15 cellular contexts compared by ENCODE assay signal in genomic region chr1:198798923-198799386, GRCh38.
DNase-seq lines count a peak whose midpoint lies in the region; ATAC-seq, FAIRE-seq and TF ChIP-seq lines count a peak whose summit lies in the region.
"Had no signal": no experiment of that assay in that cellular context is flagged by ENCODE, and none has a peak within 500 bp of the region (broad histone marks: within the 10 kb centered on the region; RNA-seq: fewer than 3 reads in every experiment).

No MANE protein-coding gene starts in this region.

- H3K36me3 ChIP-seq in GM12878 (ENCODE audit: control insufficient read depth in 2 of 2, insufficient read depth in 2 of 2, low read length in 1 of 2) = no peaks in the 10 kb centered on the region; a peak in 1 of 4 replicates
- H3K36me3 ChIP-seq: Peyer's patch, right atrium auricular region had no signal

- no peak overlapping the region for H3K27ac Mint-ChIP-seq in activated naive CD4-positive, alpha-beta T cell treated with anti-CD3 and anti-CD28 coated beads, Interleukin-2, amount 50 U/mL, for 72 hours
- H3K27ac Mint-ChIP-seq: activated B cell treated with CpG ODN at 0.5 μM for 24 hours had no signal

- no peaks in the 10 kb centered on the region for H3K79me2 ChIP-seq in GM12878 (ENCODE audit: control insufficient read depth, insufficient read depth, low read length)

- H3K4me2 ChIP-seq in GM12878 (ENCODE audit: control insufficient read depth, insufficient read depth) = no peak overlapping the region

- 0% methylated on average over 1 of the region's 1 CpG for WGBS in GM12878 (ENCODE audit: insufficient coverage, insufficient replicate concordance, low lambda C conversion rate, missing lambda C conversion rate)

- RAD21 ChIA-PET in GM12878 (lab: Charles Lee; ENCODE audit: unreplicated experiment) = interaction anchor here (1.0 to 3.9 kb wide), 5 partner anchors 10 to 282 kb away, joined by 3 to 21 read pairs (median 5); no protein-coding TSS in a partner anchor

- TF ChIP-seq CTCF in GM12878 (IDR thresholded peaks at IDR 0.05 in 2 of 3, conservative IDR thresholded peaks at IDR 0.05 in 1 of 3; ENCODE audit: control insufficient read depth in 2 of 3, extremely low read depth in 1 of 3, insufficient read depth in 1 of 3, low read depth in 3 of 3, low read length in 3 of 3) = peak in 1 of 3 experiments; percentile 28; a peak in 1 of 6 replicates

- peak; percentile 80 for FAIRE-seq in GM12878 (lab: Jason Lieb, UNC)

- no peaks in the 10 kb centered on the region for H3K27me3 ChIP-seq in GM12878 (replicated peaks in 1 of 2; ENCODE audit: control insufficient read depth in 2 of 2, insufficient read depth in 2 of 2, low read length in 1 of 2)
- H3K27me3 ChIP-seq: Peyer's patch, right atrium auricular region had no signal

- TF ChIP-seq EP300 in GM12878 (IDR thresholded peaks at IDR 0.05; ENCODE audit: borderline replicate concordance in 1 of 2, control insufficient read depth in 1 of 2, low read depth in 2 of 2, low read length in 2 of 2) = peak; percentile 18 to 25; a peak in 1 of 4 replicates

- H3K36me3 Mint-ChIP-seq in activated naive CD4-positive, alpha-beta T cell treated with anti-CD3 and anti-CD28 coated beads, Interleukin-2, amount 50 U/mL, for 72 hours = peaks cover 16 to 26% of the 10 kb centered on the region in 2 donors

- H3K27ac ChIP-seq in GM12878 (ENCODE audit: control insufficient read depth, insufficient read depth) = no peak overlapping the region
- no peak overlapping the region for H3K27ac ChIP-seq in caudate nucleus (ENCODE audit: low read depth, low read length)
- H3K27ac ChIP-seq: coronary artery, Peyer's patch, right atrium auricular region had no signal

- H4K20me1 ChIP-seq in GM12878 (ENCODE audit: control insufficient read depth, insufficient read depth) = no peaks in the 10 kb centered on the region

- peak; percentile 27; the same call in 1 of the 2 replicates for TF ChIP-seq RAD21 in GM12878 (IDR thresholded peaks at IDR 0.05; ENCODE audit: insufficient read depth, low read depth, low read length)

- H3K9me3 Mint-ChIP-seq in activated naive CD4-positive, alpha-beta T cell treated with anti-CD3 and anti-CD28 coated beads, Interleukin-2, amount 50 U/mL, for 72 hours = peaks cover 12 to 24% of the 10 kb centered on the region in 2 donors

- H2AFZ ChIP-seq in GM12878 (ENCODE audit: control insufficient read depth, low read depth, low read length) = no peak overlapping the region

- POLR2A ChIA-PET in GM12878 (lab: Charles Lee) = interaction anchor here (1.4 kb wide), 1 partner anchor 125 kb away, joined by 6 read pairs; no protein-coding TSS in a partner anchor

- H3K4me3 ChIP-seq in GM12878 = no peak overlapping the region
- H3K4me3 ChIP-seq: coronary artery, Peyer's patch, right atrium auricular region had no signal

- H3K9me3 ChIP-seq in GM12878 (replicated peaks; ENCODE audit: control insufficient read depth, insufficient read depth, low read length) = peaks cover 14% of the 10 kb centered on the region; the same call in 2 of the 3 replicates

- CTCF ChIA-PET in GM12878 (lab: Yijun Ruan, JAX) = interaction anchor here (0.9 to 3.4 kb wide), 4 partner anchors 9 to 495 kb away, joined by 3 to 17 read pairs (median 4); no protein-coding TSS in a partner anchor

- H3K9ac ChIP-seq in GM12878 (ENCODE audit: control insufficient read depth, insufficient read depth, low read length) = no peak overlapping the region

- SMC1A ChIA-PET in GM12878 (lab: Charles Lee; ENCODE audit: uncharacterized antibody, unreplicated experiment) = interaction anchor here (0.6 to 2.0 kb wide), 18 partner anchors 10 to 553 kb away, joined by 3 to 10 read pairs (median 4); no protein-coding TSS in a partner anchor

- H3K4me1 ChIP-seq in GM12878 (ENCODE audit: control insufficient read depth, insufficient read depth, low read length) = no peaks in the 10 kb centered on the region
- H3K4me1 ChIP-seq: Peyer's patch, right atrium auricular region had no signal

- in situ Hi-C loops in GM12878 (cut with MboI) = no loop called here

- intact Hi-C loops in GM12878 (cut with micrococcal nuclease; ENCODE audit: unreplicated experiment) = no loop called here

- ATAC-seq in GM18517 (IDR thresholded peaks at IDR 0.05; ENCODE audit: unreplicated experiment) (peak; percentile 85), GM21390 (IDR thresholded peaks at IDR 0.05; ENCODE audit: unreplicated experiment) (peak; percentile 77), HG03103 (IDR thresholded peaks at IDR 0.05; ENCODE audit: low read depth, unreplicated experiment) (peak; percentile 69), GM12878 (peak; percentile 86)
- ATAC-seq in activated naive CD4-positive, alpha-beta T cell treated with anti-CD3 and anti-CD28 coated beads, Interleukin-2, amount 50 U/mL, for 72 hours = no peak

- BruUV-seq in GM12878 (replicated peaks; lab: Mats Ljungman, UMichigan) = no TSS peak

- peak; percentile 57 for DNase-seq in GM12878 (ENCODE audit: low read depth, low spot score)
- DNase-seq in iPS-NIHi11 (ENCODE audit: low spot score) = no peak
- no peak for DNase-seq in caudate nucleus (lab: John Stamatoyannopoulos, UW)
- no peak for DNase-seq in activated naive CD4-positive, alpha-beta T cell treated with anti-CD3 and anti-CD28 coated beads, Interleukin-2, amount 50 U/mL, for 72 hours (ENCODE audit: low spot score in 2 of 2)
- no peak for DNase-seq in NCI-H1092 (lab: John Stamatoyannopoulos, UW)
- DNase-seq: activated B cell treated with CpG ODN at 0.5 μM for 24 hours, activated gamma-delta T cell treated with Interleukin-2 at 50 U/mL for 16 hours, H7, NCI-H1048, Peyer's patch had no signal

- no peak for TF ChIP-seq POLR2A in GM12878 (IDR thresholded peaks at IDR 0.05; ENCODE audit: low read depth, low read length)

TF ChIP-seq in GM12878, 131 proteins besides CTCF, POLR2A, EP300 and RAD21 (continues in another document):
- 0 out of 2 replicates have a peak, but pooled peaks have one; percentile 26 for TF ChIP-seq MTA2 (IDR thresholded peaks at IDR 0.05; ENCODE audit: low read depth)
- 0 out of 2 replicates have a peak, but pooled peaks have one; percentile 35 for TF ChIP-seq MLLT1 (IDR thresholded peaks at IDR 0.05)
- TF ChIP-seq ZNF384 (IDR thresholded peaks at IDR 0.05; ENCODE audit: borderline replicate concordance, low read depth, low read length) = peak; percentile 89
- no peak for TF ChIP-seq KDM1A (IDR thresholded peaks at IDR 0.05; ENCODE audit: borderline replicate concordance)
- TF ChIP-seq ATF2 (IDR thresholded peaks at IDR 0.05; ENCODE audit: low read length) = peak; percentile 23
- TF ChIP-seq MEF2B (IDR thresholded peaks at IDR 0.05; ENCODE audit: partially characterized antibody, poor library complexity, severe bottlenecking) = peak; percentile 96

Comparison
In these comparisons a context has a peak if more than half of its experiments do, and no peak if none do; other contexts are left out.
1. ATAC-seq: peak in GM18517 (single experiment), GM21390 (single experiment), HG03103 (single experiment) and GM12878 (single experiment); none in activated naive CD4-positive, alpha-beta T cell treated with anti-CD3 and anti-CD28 coated beads, Interleukin-2, amount 50 U/mL, for 72 hours (0 of 2).